8 cellular contexts compared by ENCODE assay signal in genomic region chr4:42280327-42281095, GRCh38.
A peak's percentile ranks its signal among the peaks of the same experiment; 100 is the strongest.
DNase-seq lines count a peak whose midpoint lies in the region; ATAC-seq, FAIRE-seq and TF ChIP-seq lines count a peak whose summit lies in the region.

No MANE protein-coding gene starts in this region.

- H3K36me3 ChIP-seq in liver (ENCODE audit: control insufficient read depth in 4 of 4, insufficient read depth in 3 of 4, low read depth in 1 of 4, low read length in 3 of 4) = no peaks in the 10 kb centered on the region

- H3K4me1 Mint-ChIP-seq in WTC11 = peaks cover 27% of the 10 kb centered on the region

- no peaks in the 10 kb centered on the region for H3K4me1 ChIP-seq in liver (ENCODE audit: control insufficient read depth in 4 of 4, insufficient read depth in 4 of 4, low read length in 3 of 4)

- H3K27me3 Mint-ChIP-seq in WTC11 (ENCODE audit: low read depth) = peaks cover 3% of the 10 kb centered on the region; the same call in 1 of the 2 replicates

- TF ChIP-seq POLR2A in GM12891 (IDR thresholded peaks at IDR 0.05; ENCODE audit: low read depth, low read length) = no peak

- peaks cover 2% of the 10 kb centered on the region; the same call in 1 of the 2 replicates for H3K9me3 Mint-ChIP-seq in WTC11

- no peak overlapping the region for H3K4me3 Mint-ChIP-seq in WTC11

- TF ChIP-seq CTCF in WTC11 (IDR thresholded peaks at IDR 0.05) = no peak; the same call in none of the 2 replicates
- TF ChIP-seq CTCF in liver (IDR thresholded peaks at IDR 0.05; ENCODE audit: low read depth, low read length, missing input control) = peak; percentile 55

- DNase-seq in NK-92 treated with Interleukin-12 subunit alpha and Interleukin-12 subunit beta, amount 100 ng/mL, for 24 hours (lab: John Stamatoyannopoulos, UW) = peak; percentile 4
- DNase-seq in NK-92 (lab: John Stamatoyannopoulos, UW; ENCODE audit: unreplicated experiment) (no peak), WTC11 (ENCODE audit: low spot score) (peak; percentile 35), GM12891 (ENCODE audit: insufficient read length, low spot score) (no peak)

- POLR2A ChIA-PET in WTC11 (lab: Charles Lee) = no interaction called here

- CTCF ChIA-PET in WTC11 (lab: Charles Lee) = interaction anchor here (0.5 to 4.0 kb wide), 16 partner anchors 13 to 1380 kb away, joined by 3 to 28 read pairs (median 4); partner anchors contain the start of gene SHISA3

- no peak overlapping the region for H3K4me3 ChIP-seq in liver (ENCODE audit: low read depth in 1 of 3, low read length in 3 of 3)

- peak; percentile 35 to 71 for TF ChIP-seq RAD21 in liver (IDR thresholded peaks at IDR 0.05)

- peak; percentile 33 for ATAC-seq in HG03175 (IDR thresholded peaks at IDR 0.05; ENCODE audit: unreplicated experiment)
- peak; percentile 18; the same call in 1 of the 2 replicates for ATAC-seq in WTC11
- no peak for ATAC-seq in GM21723 (IDR thresholded peaks at IDR 0.05; ENCODE audit: unreplicated experiment)
- ATAC-seq in HG03378 (IDR thresholded peaks at IDR 0.05; ENCODE audit: unreplicated experiment) = no peak

- H3K27ac ChIP-seq in liver (ENCODE audit: low read depth in 1 of 2, low read length in 2 of 2) = no peak overlapping the region

- no peak overlapping the region for H3K9ac ChIP-seq in liver (ENCODE audit: low read depth in 1 of 2, low read length in 2 of 2)

- H3K36me3 Mint-ChIP-seq in WTC11 = peaks cover 2% of the 10 kb centered on the region

- H3K27me3 ChIP-seq in liver (ENCODE audit: control insufficient read depth in 4 of 4, insufficient read depth in 4 of 4, low read length in 3 of 4) = no peaks in the 10 kb centered on the region

- WGBS in liver = 56% methylated on average over 11 of the region's 11 CpGs

- no peaks in the 10 kb centered on the region for H3K9me3 ChIP-seq in liver (ENCODE audit: control insufficient read depth in 4 of 4, low read length in 3 of 4)

- FAIRE-seq in GM12891 (lab: Jason Lieb, UNC) = no peak

- H3K27ac Mint-ChIP-seq in WTC11 = no peak overlapping the region; the same call in 1 of the 2 replicates

TF ChIP-seq in WTC11, 78 proteins besides CTCF, POLR2A, EP300 and RAD21:
- TF ChIP-seq AR (CRISPR knock-in tag; IDR thresholded peaks at IDR 0.05) (no peak), ZNF121 (CRISPR knock-in tag; IDR thresholded peaks at IDR 0.05) (peak; percentile 99)

TF ChIP-seq in liver, 16 proteins besides CTCF, POLR2A, EP300 and RAD21:
- no peak for TF ChIP-seq GABPA (IDR thresholded peaks at IDR 0.05 in 1 of 2, conservative IDR thresholded peaks at IDR 0.05 in 1 of 2)
- TF ChIP-seq YY1 (IDR thresholded peaks at IDR 0.05) = no peak
- TF ChIP-seq ZBTB33 (IDR thresholded peaks at IDR 0.05) = no peak
- no peak for TF ChIP-seq FOXA2 (IDR thresholded peaks at IDR 0.05)
- no peak for TF ChIP-seq FOXA1 (IDR thresholded peaks at IDR 0.05)
- TF ChIP-seq HNF4G (IDR thresholded peaks at IDR 0.05) = no peak

TF ChIP-seq in GM12891, 5 proteins besides CTCF, POLR2A, EP300 and RAD21:
- TF ChIP-seq TAF1 (IDR thresholded peaks at IDR 0.05; ENCODE audit: low read depth, low read length) (no peak), POLR2AphosphoS5 (IDR thresholded peaks at IDR 0.05; ENCODE audit: low read depth, low read length) (no peak), POU2F2 (IDR thresholded peaks at IDR 0.05; ENCODE audit: low read depth, low read length) (no peak), PAX5 (IDR thresholded peaks at IDR 0.05; ENCODE audit: insufficient read depth, low read length, severe bottlenecking) (no peak), SPI1 (IDR thresholded peaks at IDR 0.05; ENCODE audit: low read depth, low read length) (no peak)
TF ChIP-seq in GM12891: peak in this region for 0.

Comparison
In these comparisons a context has a peak if more than half of its experiments do, and no peak if none do; other contexts are left out.
1. DNase-seq: peak in NK-92 treated with Interleukin-12 subunit alpha and Interleukin-12 subunit beta, amount 100 ng/mL, for 24 hours (single experiment) and WTC11 (single experiment); none in NK-92 (single experiment) and GM12891 (single experiment).
2. ATAC-seq: peak in HG03175 (single experiment) and WTC11 (single experiment); none in GM21723 (single experiment) and HG03378 (single experiment).